In the genomic region with DNA sequence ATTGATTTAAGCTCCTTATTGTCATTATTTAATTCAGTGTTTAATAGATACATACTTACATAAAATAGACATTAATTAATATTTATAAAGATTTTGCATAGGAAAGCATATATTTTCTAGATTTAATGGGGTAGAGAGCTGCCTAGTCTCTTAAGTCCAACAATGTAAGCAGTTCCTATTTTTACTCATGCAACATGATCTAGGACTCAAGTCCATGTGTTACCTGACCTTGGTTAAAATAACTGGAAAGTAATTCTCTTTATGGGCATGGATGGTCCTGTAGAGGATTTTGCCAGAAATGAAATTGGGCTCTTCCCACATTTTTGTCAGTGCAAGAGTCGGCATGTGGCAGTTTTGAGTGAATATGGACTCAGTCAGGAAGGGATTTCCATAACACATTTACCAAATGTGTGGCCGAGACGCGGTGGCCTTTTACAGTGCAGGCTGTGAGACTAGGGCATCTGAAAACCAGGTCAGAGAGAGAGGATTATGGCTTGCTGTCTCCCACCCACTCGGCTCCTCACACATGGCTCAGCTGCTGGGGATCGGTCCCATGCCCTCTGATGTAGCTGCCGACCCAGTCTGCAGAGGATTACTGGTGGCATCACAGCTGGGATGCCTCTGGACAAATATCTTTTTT, we compare ENCODE assay signal across 2 cellular contexts.
TF ChIP-seq lines count a peak whose summit lies in the region.

No MANE protein-coding gene starts in this region.

TF ChIP-seq in GM23338, 12 proteins besides CTCF, POLR2A, EP300 and RAD21 (continues in another document):
- no peak for TF ChIP-seq STAT1 (IDR thresholded peaks at IDR 0.05; ENCODE audit: unreplicated experiment)
- no peak for TF ChIP-seq CREB1 (CRISPR knock-in tag; IDR thresholded peaks at IDR 0.05; ENCODE audit: low read depth)
- TF ChIP-seq, protein P1, sequence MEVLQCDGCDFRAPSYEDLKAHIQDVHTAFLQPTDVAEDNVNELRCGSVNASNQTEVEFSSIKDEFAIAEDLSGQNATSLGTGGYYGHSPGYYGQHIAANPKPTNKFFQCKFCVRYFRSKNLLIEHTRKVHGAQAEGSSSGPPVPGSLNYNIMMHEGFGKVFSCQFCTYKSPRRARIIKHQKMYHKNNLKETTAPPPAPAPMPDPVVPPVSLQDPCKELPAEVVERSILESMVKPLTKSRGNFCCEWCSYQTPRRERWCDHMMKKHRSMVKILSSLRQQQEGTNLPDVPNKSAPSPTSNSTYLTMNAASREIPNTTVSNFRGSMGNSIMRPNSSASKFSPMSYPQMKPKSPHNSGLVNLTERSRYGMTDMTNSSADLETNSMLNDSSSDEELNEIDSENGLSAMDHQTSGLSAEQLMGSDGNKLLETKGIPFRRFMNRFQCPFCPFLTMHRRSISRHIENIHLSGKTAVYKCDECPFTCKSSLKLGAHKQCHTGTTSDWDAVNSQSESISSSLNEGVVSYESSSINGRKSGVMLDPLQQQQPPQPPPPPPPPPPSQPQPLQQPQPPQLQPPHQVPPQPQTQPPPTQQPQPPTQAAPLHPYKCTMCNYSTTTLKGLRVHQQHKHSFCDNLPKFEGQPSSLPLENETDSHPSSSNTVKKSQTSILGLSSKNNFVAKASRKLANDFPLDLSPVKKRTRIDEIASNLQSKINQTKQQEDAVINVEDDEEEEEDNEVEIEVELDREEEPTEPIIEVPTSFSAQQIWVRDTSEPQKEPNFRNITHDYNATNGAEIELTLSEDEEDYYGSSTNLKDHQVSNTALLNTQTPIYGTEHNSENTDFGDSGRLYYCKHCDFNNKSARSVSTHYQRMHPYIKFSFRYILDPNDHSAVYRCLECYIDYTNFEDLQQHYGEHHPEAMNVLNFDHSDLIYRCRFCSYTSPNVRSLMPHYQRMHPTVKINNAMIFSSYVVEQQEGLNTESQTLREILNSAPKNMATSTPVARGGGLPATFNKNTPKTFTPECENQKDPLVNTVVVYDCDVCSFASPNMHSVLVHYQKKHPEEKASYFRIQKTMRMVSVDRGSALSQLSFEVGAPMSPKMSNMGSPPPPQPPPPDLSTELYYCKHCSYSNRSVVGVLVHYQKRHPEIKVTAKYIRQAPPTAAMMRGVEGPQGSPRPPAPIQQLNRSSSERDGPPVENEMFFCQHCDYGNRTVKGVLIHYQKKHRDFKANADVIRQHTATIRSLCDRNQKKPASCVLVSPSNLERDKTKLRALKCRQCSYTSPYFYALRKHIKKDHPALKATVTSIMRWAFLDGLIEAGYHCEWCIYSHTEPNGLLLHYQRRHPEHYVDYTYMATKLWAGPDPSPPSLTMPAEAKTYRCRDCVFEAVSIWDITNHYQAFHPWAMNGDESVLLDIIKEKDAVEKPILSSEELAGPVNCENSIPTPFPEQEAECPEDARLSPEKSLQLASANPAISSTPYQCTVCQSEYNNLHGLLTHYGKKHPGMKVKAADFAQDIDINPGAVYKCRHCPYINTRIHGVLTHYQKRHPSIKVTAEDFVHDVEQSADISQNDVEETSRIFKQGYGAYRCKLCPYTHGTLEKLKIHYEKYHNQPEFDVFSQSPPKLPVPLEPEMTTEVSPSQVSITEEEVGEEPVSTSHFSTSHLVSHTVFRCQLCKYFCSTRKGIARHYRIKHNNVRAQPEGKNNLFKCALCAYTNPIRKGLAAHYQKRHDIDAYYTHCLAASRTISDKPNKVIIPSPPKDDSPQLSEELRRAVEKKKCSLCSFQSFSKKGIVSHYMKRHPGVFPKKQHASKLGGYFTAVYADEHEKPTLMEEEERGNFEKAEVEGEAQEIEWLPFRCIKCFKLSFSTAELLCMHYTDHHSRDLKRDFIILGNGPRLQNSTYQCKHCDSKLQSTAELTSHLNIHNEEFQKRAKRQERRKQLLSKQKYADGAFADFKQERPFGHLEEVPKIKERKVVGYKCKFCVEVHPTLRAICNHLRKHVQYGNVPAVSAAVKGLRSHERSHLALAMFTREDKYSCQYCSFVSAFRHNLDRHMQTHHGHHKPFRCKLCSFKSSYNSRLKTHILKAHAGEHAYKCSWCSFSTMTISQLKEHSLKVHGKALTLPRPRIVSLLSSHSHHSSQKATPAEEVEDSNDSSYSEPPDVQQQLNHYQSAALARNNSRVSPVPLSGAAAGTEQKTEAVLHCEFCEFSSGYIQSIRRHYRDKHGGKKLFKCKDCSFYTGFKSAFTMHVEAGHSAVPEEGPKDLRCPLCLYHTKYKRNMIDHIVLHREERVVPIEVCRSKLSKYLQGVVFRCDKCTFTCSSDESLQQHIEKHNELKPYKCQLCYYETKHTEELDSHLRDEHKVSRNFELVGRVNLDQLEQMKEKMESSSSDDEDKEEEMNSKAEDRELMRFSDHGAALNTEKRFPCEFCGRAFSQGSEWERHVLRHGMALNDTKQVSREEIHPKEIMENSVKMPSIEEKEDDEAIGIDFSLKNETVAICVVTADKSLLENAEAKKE (CRISPR knock-in tag; IDR thresholded peaks at IDR 0.05), result no peak
- no peak for TF ChIP-seq ZNF331 (CRISPR knock-in tag; IDR thresholded peaks at IDR 0.05; ENCODE audit: low read depth)
- TF ChIP-seq, protein P2, sequence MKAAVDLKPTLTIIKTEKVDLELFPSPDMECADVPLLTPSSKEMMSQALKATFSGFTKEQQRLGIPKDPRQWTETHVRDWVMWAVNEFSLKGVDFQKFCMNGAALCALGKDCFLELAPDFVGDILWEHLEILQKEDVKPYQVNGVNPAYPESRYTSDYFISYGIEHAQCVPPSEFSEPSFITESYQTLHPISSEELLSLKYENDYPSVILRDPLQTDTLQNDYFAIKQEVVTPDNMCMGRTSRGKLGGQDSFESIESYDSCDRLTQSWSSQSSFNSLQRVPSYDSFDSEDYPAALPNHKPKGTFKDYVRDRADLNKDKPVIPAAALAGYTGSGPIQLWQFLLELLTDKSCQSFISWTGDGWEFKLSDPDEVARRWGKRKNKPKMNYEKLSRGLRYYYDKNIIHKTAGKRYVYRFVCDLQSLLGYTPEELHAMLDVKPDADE (IDR thresholded peaks at IDR 0.05), result no peak
- TF ChIP-seq EZH2phosphoT487 (IDR thresholded peaks at IDR 0.05; ENCODE audit: unreplicated experiment), result no peak
- no peak for TF ChIP-seq POLR2AphosphoS5 (IDR thresholded peaks at IDR 0.05; ENCODE audit: low read depth)
- TF ChIP-seq ZNF114 (CRISPR knock-in tag; IDR thresholded peaks at IDR 0.05), result no peak
- TF ChIP-seq JUNB (IDR thresholded peaks at IDR 0.05; ENCODE audit: unreplicated experiment), result no peak
- TF ChIP-seq EZH2 (IDR thresholded peaks at IDR 0.05; ENCODE audit: low read depth, unreplicated experiment), result no peak
- no peak for TF ChIP-seq NANOG (IDR thresholded peaks at IDR 0.05; ENCODE audit: borderline replicate concordance)

TF ChIP-seq in H1, 55 proteins besides CTCF, POLR2A, EP300 and RAD21:
- TF ChIP-seq GTF2F1 (IDR thresholded peaks at IDR 0.05; ENCODE audit: borderline replicate concordance, low read depth, low read length) (no peak), SIRT6 (IDR thresholded peaks at IDR 0.05; ENCODE audit: low read length) (no peak), SP4 (IDR thresholded peaks at IDR 0.05; ENCODE audit: low read length) (no peak), TBP (IDR thresholded peaks at IDR 0.05; ENCODE audit: low read depth, low read length) (peak; percentile 84)
- TF ChIP-seq, protein P3, sequence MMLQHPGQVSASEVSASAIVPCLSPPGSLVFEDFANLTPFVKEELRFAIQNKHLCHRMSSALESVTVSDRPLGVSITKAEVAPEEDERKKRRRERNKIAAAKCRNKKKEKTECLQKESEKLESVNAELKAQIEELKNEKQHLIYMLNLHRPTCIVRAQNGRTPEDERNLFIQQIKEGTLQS (IDR thresholded peaks at IDR 0.05; ENCODE audit: insufficient read depth, low read depth, low read length), result no peak
TF ChIP-seq in H1: peak in this region for 1.
